Comparison of ENCODE assay signal across 12 cellular contexts in the genomic region with DNA sequence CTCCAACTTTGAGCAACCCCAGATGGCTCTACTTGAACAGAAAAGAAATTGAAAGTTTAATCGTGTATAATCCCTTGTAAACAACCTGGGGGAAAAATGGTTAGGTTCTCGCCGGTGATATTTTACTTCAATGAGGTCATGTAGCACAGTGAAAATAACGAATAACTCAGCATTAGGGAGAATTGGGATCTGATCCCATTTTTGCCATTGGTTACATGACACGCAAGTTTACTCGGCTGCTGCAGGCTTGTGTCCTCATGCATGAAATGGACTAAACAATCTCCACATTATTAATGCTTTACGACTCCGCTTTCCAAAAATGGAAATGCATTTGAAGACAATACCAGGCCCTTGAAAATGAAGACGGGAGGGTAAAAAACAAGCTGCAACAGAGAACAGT. TPM values are rescaled to one million over a fixed set of nuclear protein-coding genes. Genes with fewer than 3 reads are reported as not detected.
DNase-seq lines count a peak whose midpoint lies in the region; ATAC-seq, FAIRE-seq and TF ChIP-seq lines count a peak whose summit lies in the region.
"Had no signal": no experiment of that assay in that cellular context is flagged by ENCODE, and none has a peak within 500 bp of the region (broad histone marks: within the 10 kb centered on the region; RNA-seq: fewer than 3 reads in every experiment).

No MANE protein-coding gene starts in this region.

- peak; percentile 5 for FAIRE-seq in GM18507 (lab: Jason Lieb, UNC)

- H3K4me1 Mint-ChIP-seq in activated B cell treated with CpG ODN at 0.5 μM for 24 hours (peaks cover 72% of the 10 kb centered on the region), osteocyte (ENCODE audit: unreplicated experiment) (peaks cover 19% of the 10 kb centered on the region)

- H3K27ac ChIP-seq in BLaER1 (peak overlapping the region; percentile 84), vagina (no peak overlapping the region)

- H3K27me3 ChIP-seq in BLaER1 (no peaks in the 10 kb centered on the region), vagina (no peaks in the 10 kb centered on the region)
- H3K27me3 ChIP-seq: upper lobe of right lung had no signal

- H3K4me1 ChIP-seq in BLaER1 = peaks cover 92% of the 10 kb centered on the region
- peaks cover 13% of the 10 kb centered on the region for H3K4me1 ChIP-seq in vagina

- H3K4me3 Mint-ChIP-seq in activated B cell treated with CpG ODN at 0.5 μM for 24 hours = peak overlapping the region; percentile 24
- H3K4me3 Mint-ChIP-seq in osteocyte (ENCODE audit: unreplicated experiment) = no peak overlapping the region

- H3K9me3 Mint-ChIP-seq in activated B cell treated with CpG ODN at 0.5 μM for 24 hours = no peaks in the 10 kb centered on the region
- H3K9me3 Mint-ChIP-seq in osteocyte (ENCODE audit: unreplicated experiment) = no peaks in the 10 kb centered on the region
- H3K9me3 Mint-ChIP-seq: H9 had no signal

- intact Hi-C loops in activated B cell treated with CpG ODN at 0.5 μM for 24 hours (cut with micrococcal nuclease) = loop anchor here (2.0 to 10.0 kb wide), 2 partner anchors 46 to 1200 kb away; partner anchors contain the start of gene LRRC37A3
- intact Hi-C loops in vagina (cut with DNase I) = no loop called here

- peak overlapping the region; percentile 0; the same call in 1 of the 2 replicates for H3K9ac ChIP-seq in BLaER1

- H3K9me3 ChIP-seq in BLaER1 (no peaks in the 10 kb centered on the region), vagina (no peaks in the 10 kb centered on the region)
- H3K9me3 ChIP-seq: upper lobe of right lung had no signal

- no peak for TF ChIP-seq POLR2A in vagina (IDR thresholded peaks at IDR 0.05)

- peak overlapping the region; percentile 89 for H3K4me2 ChIP-seq in BLaER1

- POLR2A ChIA-PET in activated B cell treated with CpG ODN at 0.5 μM for 24 hours (lab: Charles Lee) = interaction anchor here (1.5 to 3.4 kb wide), 6 partner anchors 10 to 136 kb away, joined by 5 to 32 read pairs (median 13); partner anchors contain the start of gene GNA13

- TF ChIP-seq CTCF in activated B cell treated with CpG ODN at 0.5 μM for 24 hours (IDR thresholded peaks at IDR 0.05) = no peak
- TF ChIP-seq CTCF in omental fat pad (IDR thresholded peaks at IDR 0.05) = no peak
- no peak for TF ChIP-seq CTCF in vagina (IDR thresholded peaks at IDR 0.05)
- no peak for TF ChIP-seq CTCF in osteocyte (IDR thresholded peaks at IDR 0.05)

- H3K36me3 Mint-ChIP-seq in activated B cell treated with CpG ODN at 0.5 μM for 24 hours (ENCODE audit: low read depth) = no peaks in the 10 kb centered on the region
- peaks cover 2% of the 10 kb centered on the region for H3K36me3 Mint-ChIP-seq in osteocyte (ENCODE audit: unreplicated experiment)

- CTCF ChIA-PET in activated B cell treated with CpG ODN at 0.5 μM for 24 hours (lab: Charles Lee) = interaction anchor here (0.9 to 1.0 kb wide), 3 partner anchors 21 to 173 kb away, joined by 3 to 9 read pairs (median 3); partner anchors contain the start of gene RGS9

- H3K36me3 ChIP-seq in BLaER1 = no peaks in the 10 kb centered on the region
- H3K36me3 ChIP-seq in vagina = no peaks in the 10 kb centered on the region
- H3K36me3 ChIP-seq: upper lobe of right lung had no signal

- ATAC-seq in activated B cell treated with CpG ODN at 0.5 μM for 24 hours (ENCODE audit: low read depth) = no peak
- ATAC-seq in activated CD4-positive, CD25-positive, alpha-beta regulatory T cell treated with anti-CD3 and anti-CD28 coated beads, Interleukin-2, amount 50 U/mL, for 24 hours = no peak
- ATAC-seq in omental fat pad (ENCODE audit: low FRiP score) = no peak
- ATAC-seq: upper lobe of right lung had no signal

- H3K27ac Mint-ChIP-seq in activated B cell treated with CpG ODN at 0.5 μM for 24 hours (peak overlapping the region; percentile 84), osteocyte (ENCODE audit: unreplicated experiment) (no peak overlapping the region)
- H3K27ac Mint-ChIP-seq: H9 had no signal

- H3K27me3 Mint-ChIP-seq in activated B cell treated with CpG ODN at 0.5 μM for 24 hours = no peaks in the 10 kb centered on the region
- no peaks in the 10 kb centered on the region for H3K27me3 Mint-ChIP-seq in osteocyte (ENCODE audit: unreplicated experiment)

- H3K4me3 ChIP-seq in BLaER1 (no peak overlapping the region), vagina (no peak overlapping the region)

- H4K20me1 ChIP-seq in BLaER1 = no peaks in the 10 kb centered on the region

- DNase-seq in GM18507 (ENCODE audit: extremely low spot score, insufficient read length, low read depth) (no peak), activated B cell treated with CpG ODN at 0.5 μM for 24 hours (no peak), kidney glomerular epithelial cell (lab: John Stamatoyannopoulos, UW) (peak; percentile 12), omental fat pad (ENCODE audit: low spot score) (no peak), vagina (ENCODE audit: extremely low spot score in 2 of 2) (no peak), osteocyte (ENCODE audit: extremely low spot score, unreplicated experiment) (no peak)
- DNase-seq: H9; NCI-H187; stimulated activated CD4-positive, alpha-beta T cell treated with anti-CD3 and anti-CD28 coated beads, Interleukin-4, amount 100 ng/mL, for 4 hours; upper lobe of right lung had no signal

RNA-seq across cellular contexts. Expression of gene LRRC37A3, which starts 45.5 kb away (rescaled TPM):
- total RNA-seq in activated B cell treated with CpG ODN at 0.5 μM for 24 hours (28.4 and 38.2 TPM in 2 replicates), omental fat pad (1 to 10 TPM; 1.3 to 6.5 (median 4.1) TPM), vagina (9.8 TPM), osteocyte (25.1 and 27.3 TPM in 2 replicates)
